Comparison of ENCODE assay signal across 11 cellular contexts in the genomic region with DNA sequence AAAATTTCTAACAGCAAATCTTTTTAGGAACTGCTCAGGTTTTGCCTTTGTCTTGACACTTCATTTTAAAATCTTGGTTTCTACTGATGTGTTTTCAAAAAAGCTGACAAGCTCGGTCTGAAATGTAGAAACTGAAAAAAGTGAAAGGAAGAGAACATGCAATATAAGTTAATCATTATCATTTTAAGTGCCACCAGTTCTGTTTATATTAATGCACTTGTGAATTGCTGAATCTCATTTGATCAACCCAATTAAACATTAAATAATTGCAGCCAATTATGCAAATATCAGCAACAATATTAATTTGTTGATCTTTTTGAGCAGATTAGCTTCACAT.
A peak's percentile ranks its signal among the peaks of the same experiment; 100 is the strongest.
DNase-seq lines count a peak whose midpoint lies in the region; ATAC-seq, FAIRE-seq and TF ChIP-seq lines count a peak whose summit lies in the region.
"Had no signal": no experiment of that assay in that cellular context is flagged by ENCODE, and none has a peak within 500 bp of the region (broad histone marks: within the 10 kb centered on the region; RNA-seq: fewer than 3 reads in every experiment).

No MANE protein-coding gene starts in this region.

- H3K56ac ChIP-seq in mesendoderm (ENCODE audit: low read length): no peak overlapping the region

- in situ Hi-C loops in HepG2 (cut with HindIII; ENCODE audit: extremely low pct_ligation_motif_present, low pct_unique_long_range_greater_than_20kb): no loop called here

- H3K4me2 ChIP-seq in HepG2 (ENCODE audit: low read depth, low read length): no peak overlapping the region
- H3K4me2 ChIP-seq in mesendoderm (ENCODE audit: low read length): no peak overlapping the region
- no peak overlapping the region for H3K4me2 ChIP-seq in neural progenitor cell

- CTCF ChIA-PET in HepG2 (lab: Yijun Ruan, JAX; ENCODE audit: low intra/inter-chr PET ratio, low total read pairs): no interaction called here

- H3K23ac ChIP-seq in mesendoderm (ENCODE audit: low read length): no peak overlapping the region

- peak overlapping the region; percentile 90 for H3K27ac Mint-ChIP-seq in activated T-helper 1 cell treated with anti-CD3 and anti-CD28 coated beads, Interleukin-12 subunit alpha, Interleukin-12 subunit beta, Interleukin-2, Interleukin-4 antibody, amounts not matched to agents 30 ng/mL and 10 ng/mL and 1 ng/mL, durations not matched to agents 14 hours and 24 hours and 36 hours
- no peak overlapping the region for H3K27ac Mint-ChIP-seq in neural progenitor cell

- H3K27me3 ChIP-seq in liver (ENCODE audit: control insufficient read depth in 4 of 4, insufficient read depth in 4 of 4, low read length in 3 of 4) (no peaks in the 10 kb centered on the region), HepG2 (ENCODE audit: control insufficient read depth in 1 of 2, insufficient read depth in 2 of 2, low read length in 2 of 2) (no peaks in the 10 kb centered on the region), mesendoderm (ENCODE audit: insufficient read depth, low read length, poor library complexity) (no peaks in the 10 kb centered on the region), neural progenitor cell (no peaks in the 10 kb centered on the region)
- H3K27me3 ChIP-seq: pancreas had no signal

- H3K79me2 ChIP-seq in HepG2 (ENCODE audit: insufficient read depth, low read length): no peaks in the 10 kb centered on the region
- no peaks in the 10 kb centered on the region for H3K79me2 ChIP-seq in mesendoderm (ENCODE audit: control insufficient read depth, insufficient read depth, low read length)
- no peaks in the 10 kb centered on the region for H3K79me2 ChIP-seq in neural progenitor cell (ENCODE audit: low read depth)

- peaks cover 6% of the 10 kb centered on the region for H3F3A ChIP-seq in neural progenitor cell (ENCODE audit: low read depth)

- WGBS in liver: 21% methylated on average over 1 of the region's 1 CpG
- WGBS in HepG2 (ENCODE audit: low lambda C conversion rate): 89% methylated on average over 1 of the region's 1 CpG
- WGBS in mesendoderm (ENCODE audit: extremely low coverage, insufficient coverage, low lambda C conversion rate): no CpG with 5 or more reads among the region's 1 CpG

- no peak overlapping the region for H2BK15ac ChIP-seq in mesendoderm (replicated peaks; ENCODE audit: low read depth)

- H3K27ac ChIP-seq in liver (ENCODE audit: low read depth in 1 of 2, low read length in 2 of 2) (peak overlapping the region; percentile 16 to 65), HepG2 (ENCODE audit: extremely low read length, insufficient read depth, low read length) (no peak overlapping the region), mesendoderm (ENCODE audit: low read depth, low read length) (no peak overlapping the region), neural progenitor cell (no peak overlapping the region)
- H3K27ac ChIP-seq: HL-60 had no signal

- H2BK120ac ChIP-seq in mesendoderm (ENCODE audit: low read depth, low read length): no peak overlapping the region

- peaks cover 0 to 13% (median 4%) of the 10 kb centered on the region in 4 donors for H3K4me1 ChIP-seq in liver (ENCODE audit: control insufficient read depth in 4 of 4, insufficient read depth in 4 of 4, low read length in 3 of 4)
- H3K4me1 ChIP-seq in HepG2 (ENCODE audit: insufficient read depth, low read length): no peaks in the 10 kb centered on the region
- no peaks in the 10 kb centered on the region for H3K4me1 ChIP-seq in mesendoderm (ENCODE audit: control insufficient read depth, low read depth, low read length)
- H3K4me1 ChIP-seq in neural progenitor cell: no peaks in the 10 kb centered on the region

- H3K36me3 ChIP-seq in liver (ENCODE audit: control insufficient read depth in 4 of 4, insufficient read depth in 3 of 4, low read depth in 1 of 4, low read length in 3 of 4) (no peaks in the 10 kb centered on the region), HepG2 (replicated peaks in 1 of 2; ENCODE audit: control insufficient read depth in 1 of 2, insufficient read depth in 2 of 2, low read length in 2 of 2) (peaks cover 0 to 12% of the 10 kb centered on the region in 2 experiments; a peak in 1 of 5 replicates), mesendoderm (ENCODE audit: control insufficient read depth, insufficient read depth, low read length) (no peaks in the 10 kb centered on the region), neural progenitor cell (peaks cover 22% of the 10 kb centered on the region)

- POLR2A ChIA-PET in HepG2 (lab: Yijun Ruan, JAX): no interaction called here

- H4K8ac ChIP-seq in mesendoderm (ENCODE audit: low read depth, low read length): no peak overlapping the region

- ATAC-seq in HepG2: no peak
- ATAC-seq in HG02981 (IDR thresholded peaks at IDR 0.05; ENCODE audit: unreplicated experiment): peak; percentile 21

- no peaks in the 10 kb centered on the region for H3K9me3 Mint-ChIP-seq in activated T-helper 1 cell treated with anti-CD3 and anti-CD28 coated beads, Interleukin-12 subunit alpha, Interleukin-12 subunit beta, Interleukin-2, Interleukin-4 antibody, amounts not matched to agents 30 ng/mL and 10 ng/mL and 1 ng/mL, durations not matched to agents 14 hours and 24 hours and 36 hours
- no peaks in the 10 kb centered on the region for H3K9me3 Mint-ChIP-seq in neural progenitor cell

- peak overlapping the region; percentile 83 for H3K4me3 Mint-ChIP-seq in activated T-helper 1 cell treated with anti-CD3 and anti-CD28 coated beads, Interleukin-12 subunit alpha, Interleukin-12 subunit beta, Interleukin-2, Interleukin-4 antibody, amounts not matched to agents 30 ng/mL and 10 ng/mL and 1 ng/mL, durations not matched to agents 14 hours and 24 hours and 36 hours
- H3K4me3 Mint-ChIP-seq in neural progenitor cell: no peak overlapping the region

- FAIRE-seq in HepG2 (lab: Jason Lieb, UNC): no peak
- FAIRE-seq: pancreas had no signal

- no peak for TF ChIP-seq EP300 in HepG2 (IDR thresholded peaks at IDR 0.05; ENCODE audit: low read depth in 2 of 2, low read length in 2 of 2)
- TF ChIP-seq EP300 in HepG2 (CRISPR knock-in tag; IDR thresholded peaks at IDR 0.05; ENCODE audit: borderline replicate concordance): no peak

- no peak for TF ChIP-seq CTCF in liver (IDR thresholded peaks at IDR 0.05; ENCODE audit: low read depth, low read length, missing input control)
- no peak for TF ChIP-seq CTCF in HepG2 (CRISPR knock-in tag; IDR thresholded peaks at IDR 0.05)
- no peak for TF ChIP-seq CTCF in neural progenitor cell (IDR thresholded peaks at IDR 0.05)

- no peak overlapping the region for H3K9ac ChIP-seq in liver (ENCODE audit: low read depth in 1 of 2, low read length in 2 of 2)
- no peak overlapping the region for H3K9ac ChIP-seq in HepG2 (ENCODE audit: insufficient read depth, low read depth, low read length)
- H3K9ac ChIP-seq in mesendoderm (ENCODE audit: low read length): no peak overlapping the region
- no peak overlapping the region for H3K9ac ChIP-seq in neural progenitor cell

- H2AFZ ChIP-seq in HepG2 (ENCODE audit: low read length) (no peak overlapping the region), neural progenitor cell (replicated peaks) (no peak overlapping the region)

- intact Hi-C loops in HepG2 (cut with micrococcal nuclease; ENCODE audit: unreplicated experiment): no loop called here
- intact Hi-C loops in activated T-helper 1 cell treated with anti-CD3 and anti-CD28 coated beads, Interleukin-12 subunit alpha, Interleukin-12 subunit beta, Interleukin-2, Interleukin-4 antibody, amounts not matched to agents 30 ng/mL and 10 ng/mL and 1 ng/mL, durations not matched to agents 14 hours and 24 hours and 36 hours (cut with micrococcal nuclease): no loop called here

- H3K4me1 Mint-ChIP-seq in activated T-helper 1 cell treated with anti-CD3 and anti-CD28 coated beads, Interleukin-12 subunit alpha, Interleukin-12 subunit beta, Interleukin-2, Interleukin-4 antibody, amounts not matched to agents 30 ng/mL and 10 ng/mL and 1 ng/mL, durations not matched to agents 14 hours and 24 hours and 36 hours (ENCODE audit: low read depth): peaks cover 32% of the 10 kb centered on the region
- no peaks in the 10 kb centered on the region for H3K4me1 Mint-ChIP-seq in neural progenitor cell

- H4K20me1 ChIP-seq in HepG2 (ENCODE audit: insufficient read depth, low read length) (no peaks in the 10 kb centered on the region), neural progenitor cell (ENCODE audit: low read depth) (no peaks in the 10 kb centered on the region)

- H3K27me3 Mint-ChIP-seq in activated T-helper 1 cell treated with anti-CD3 and anti-CD28 coated beads, Interleukin-12 subunit alpha, Interleukin-12 subunit beta, Interleukin-2, Interleukin-4 antibody, amounts not matched to agents 30 ng/mL and 10 ng/mL and 1 ng/mL, durations not matched to agents 14 hours and 24 hours and 36 hours (ENCODE audit: insufficient read depth): no peaks in the 10 kb centered on the region
- no peaks in the 10 kb centered on the region for H3K27me3 Mint-ChIP-seq in neural progenitor cell (ENCODE audit: insufficient read depth, low read depth)

- no peak overlapping the region for H2BK5ac ChIP-seq in mesendoderm (ENCODE audit: low read length)

- peaks cover 15% of the 10 kb centered on the region for H3K36me3 Mint-ChIP-seq in activated T-helper 1 cell treated with anti-CD3 and anti-CD28 coated beads, Interleukin-12 subunit alpha, Interleukin-12 subunit beta, Interleukin-2, Interleukin-4 antibody, amounts not matched to agents 30 ng/mL and 10 ng/mL and 1 ng/mL, durations not matched to agents 14 hours and 24 hours and 36 hours (ENCODE audit: low read depth)
- peaks cover 27% of the 10 kb centered on the region for H3K36me3 Mint-ChIP-seq in neural progenitor cell

- TF ChIP-seq RAD21 in liver (IDR thresholded peaks at IDR 0.05) (no peak), HepG2 (CRISPR knock-in tag; IDR thresholded peaks at IDR 0.05) (no peak)

- H3K9me3 ChIP-seq in liver (ENCODE audit: control insufficient read depth in 4 of 4, low read length in 3 of 4) (no peaks in the 10 kb centered on the region), HepG2 (ENCODE audit: low read length) (no peaks in the 10 kb centered on the region), neural progenitor cell (ENCODE audit: low read depth) (no peaks in the 10 kb centered on the region)
- H3K9me3 ChIP-seq: pancreas had no signal

- DNase-seq in HepG2 (ENCODE audit: low spot score) (no peak), NCI-H2196 treated with DMSO at 0.1 percent for 48 hours (lab: John Stamatoyannopoulos, UW; ENCODE audit: unreplicated experiment) (no peak), mesendoderm (no peak), NCI-H146 (lab: John Stamatoyannopoulos, UW) (no peak), neural progenitor cell (ENCODE audit: low spot score) (no peak)
- no peak for DNase-seq in activated T-helper 1 cell treated with anti-CD3 and anti-CD28 coated beads, Interleukin-12 subunit alpha, Interleukin-12 subunit beta, Interleukin-2, Interleukin-4 antibody, amounts not matched to agents 30 ng/mL and 10 ng/mL and 1 ng/mL, durations not matched to agents 14 hours and 24 hours and 36 hours (ENCODE audit: low spot score)
- DNase-seq: C1 segment of cervical spinal cord, pancreas had no signal

- H4K5ac ChIP-seq in mesendoderm (ENCODE audit: low read length): no peak overlapping the region

- H3K79me1 ChIP-seq in mesendoderm (ENCODE audit: low read length): no peaks in the 10 kb centered on the region

- BruUV-seq in HepG2 (replicated peaks; lab: Mats Ljungman, UMichigan): no TSS peak

- no peak overlapping the region for H2AK5ac ChIP-seq in mesendoderm (ENCODE audit: low read length)

- H3K4me3 ChIP-seq in liver (ENCODE audit: low read depth in 1 of 3, low read length in 3 of 3) (peak overlapping the region; percentile 33 to 73 (median 51)), HepG2 (replicated peaks in 1 of 3; ENCODE audit: insufficient read depth in 1 of 3, low read depth in 2 of 3, low read length in 3 of 3) (no peak overlapping the region), mesendoderm (ENCODE audit: low read length) (no peak overlapping the region), neural progenitor cell (no peak overlapping the region)

- no peak for TF ChIP-seq POLR2A in HepG2 (IDR thresholded peaks at IDR 0.05; ENCODE audit: insufficient read depth in 1 of 2, low read depth in 2 of 2, low read length in 2 of 2)

- H3K4ac ChIP-seq in mesendoderm (ENCODE audit: low read depth, low read length): no peak overlapping the region

- H3K18ac ChIP-seq in mesendoderm (ENCODE audit: low read length): no peak overlapping the region

Comparison
In these comparisons a context has a peak if more than half of its experiments do, and no peak if none do; other contexts are left out.
1. H3K27ac ChIP-seq: peak in liver (2 of 2); none in HepG2 (single experiment), mesendoderm (single experiment) and neural progenitor cell (single experiment).
2. H3K4me3 ChIP-seq: peak in liver (3 of 3); none in HepG2 (0 of 3), mesendoderm (single experiment) and neural progenitor cell (single experiment).